In the genomic region with DNA sequence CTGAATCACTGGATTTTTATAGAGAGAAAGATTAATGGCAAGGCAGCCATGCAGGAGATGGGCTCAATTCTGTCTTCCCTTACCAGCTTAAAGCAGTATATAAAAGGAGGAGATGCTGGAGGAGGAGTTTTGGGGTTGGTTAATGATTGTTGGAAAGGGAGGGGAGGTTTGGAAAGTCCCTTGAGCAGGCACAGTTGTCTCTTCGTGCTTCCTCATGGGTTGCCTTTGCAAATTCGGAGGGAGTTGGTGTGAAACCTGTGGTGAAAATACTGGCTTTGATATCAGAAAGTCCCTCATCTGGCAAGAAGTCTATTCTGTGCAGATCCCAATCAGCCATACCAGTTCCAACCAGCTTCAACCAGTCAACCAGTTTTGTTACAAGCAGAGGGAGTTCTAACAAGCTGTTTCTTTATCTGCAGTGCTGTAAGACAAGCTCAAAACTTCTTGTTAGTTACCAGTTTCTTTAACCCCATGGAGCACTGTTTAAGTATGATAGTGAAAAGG, we compare ENCODE assay signal across 8 cellular contexts.
DNase-seq lines count a peak whose midpoint lies in the region; ATAC-seq and TF ChIP-seq lines count a peak whose summit lies in the region.

No MANE protein-coding gene starts in this region.

- peaks cover 0 to 5% (median 0%) of the 10 kb centered on the region in 4 donors for H3K9me3 ChIP-seq in sigmoid colon

- WGBS in sigmoid colon, 2 donors, result 10 to 25% methylated on average over 2 of the region's 2 CpGs

- no peaks in the 10 kb centered on the region for H3K4me1 ChIP-seq in sigmoid colon

- ATAC-seq in GM18508 (IDR thresholded peaks at IDR 0.05; ENCODE audit: insufficient read depth, unreplicated experiment) (peak; percentile 51), Right ventricle myocardium superior (ENCODE audit: poor library complexity) (no peak)

- H3K36me3 ChIP-seq in H7 (replicated peaks; ENCODE audit: control insufficient read depth, insufficient read depth, low read length), result peaks cover 4% of the 10 kb centered on the region
- H3K36me3 ChIP-seq in sigmoid colon, result peaks cover 0 to 22% (median 5%) of the 10 kb centered on the region in 4 donors

- TF ChIP-seq POLR2A in sigmoid colon (IDR thresholded peaks at IDR 0.05), result no peak

- TF ChIP-seq EP300 in sigmoid colon (IDR thresholded peaks at IDR 0.05), result no peak

- TF ChIP-seq CTCF in sigmoid colon (IDR thresholded peaks at IDR 0.05), result no peak

- intact Hi-C loops in Right ventricle myocardium superior (cut with DNase I) (no loop called here), sigmoid colon (cut with DNase I) (no loop called here)

- DNase-seq in H7 (peak; percentile 35), T-helper 1 cell (peak in 4 of 5 donors; percentile 43 to 75 (median 46)), left kidney (ENCODE audit: low read depth, low spot score) (peak; percentile 59), NCI-H1105 (lab: John Stamatoyannopoulos, UW) (no peak), amniotic stem cell (lab: John Stamatoyannopoulos, UW) (no peak), Right ventricle myocardium superior (no peak), sigmoid colon (no peak)

- H3K27ac ChIP-seq in sigmoid colon, result no peak overlapping the region

- no peak overlapping the region for H3K4me3 ChIP-seq in H7 (ENCODE audit: insufficient read depth, low read depth, low read length)
- H3K4me3 ChIP-seq in sigmoid colon, result no peak overlapping the region

- H3K27me3 ChIP-seq in H7 (ENCODE audit: control insufficient read depth, insufficient read depth, low read length) (no peaks in the 10 kb centered on the region), sigmoid colon (no peaks in the 10 kb centered on the region)

Comparison
In these comparisons a context has a peak if more than half of its experiments do, and no peak if none do; other contexts are left out.
1. DNase-seq: peak in H7 (single experiment), T-helper 1 cell (4 of 5) and left kidney (single experiment); none in NCI-H1105 (single experiment), amniotic stem cell (single experiment), Right ventricle myocardium superior (single experiment) and sigmoid colon (single experiment).